Comparison of ENCODE assay signal across 19 cellular contexts in genomic region chr2:240293865-240294461, GRCh38.
DNase-seq lines count a peak whose midpoint lies in the region; ATAC-seq and TF ChIP-seq lines count a peak whose summit lies in the region.
"Had no signal": no experiment of that assay in that cellular context is flagged by ENCODE, and none has a peak within 500 bp of the region (broad histone marks: within the 10 kb centered on the region; RNA-seq: fewer than 3 reads in every experiment).

No MANE protein-coding gene starts in this region.

- H3K27me3 Mint-ChIP-seq in activated CD4-positive, alpha-beta T cell treated with anti-CD3 and anti-CD28 coated beads, Interleukin-2, amount 10 ng/mL, durations not matched to agents 24 days and 14 days = no peaks in the 10 kb centered on the region
- H3K27me3 Mint-ChIP-seq: activated naive CD8-positive, alpha-beta T cell treated with anti-CD3 and anti-CD28 coated beads for 36 hours had no signal

- no peak overlapping the region for H3K4me3 Mint-ChIP-seq in activated CD4-positive, alpha-beta T cell treated with anti-CD3 and anti-CD28 coated beads, Interleukin-2, amount 10 ng/mL, durations not matched to agents 24 days and 14 days
- H3K4me3 Mint-ChIP-seq: activated naive CD8-positive, alpha-beta T cell treated with anti-CD3 and anti-CD28 coated beads for 36 hours; neural crest cell; stimulated activated naive B cell treated with anti-CD40 and anti-IgM and Interleukin-4, amounts not matched to agents 10 μg/mL and 1 μg/mL and 100 μg/mL, for 72 hours; T-helper 1 cell treated with Interleukin-12 subunit alpha and Interleukin-12 subunit beta and Interleukin-4 antibody, amounts not matched to agents 30 μg/mL and 1 μg/mL, for 36 hours; type B pancreatic cell had no signal

- peak overlapping the region in 9 of 10 donors; percentile 40 to 85 (median 74) for H3K27ac ChIP-seq in heart right ventricle
- H3K27ac ChIP-seq in gastrocnemius medialis = peak overlapping the region; percentile 76 to 88 (median 87)
- H3K27ac ChIP-seq: cardiac muscle cell, sigmoid colon had no signal

- no peaks in the 10 kb centered on the region for H3K36me3 ChIP-seq in heart right ventricle
- no peaks in the 10 kb centered on the region for H3K36me3 ChIP-seq in gastrocnemius medialis
- H3K36me3 ChIP-seq: cardiac muscle cell, sigmoid colon had no signal

- TF ChIP-seq CTCF in heart right ventricle (IDR thresholded peaks at IDR 0.05) (no peak), gastrocnemius medialis (IDR thresholded peaks at IDR 0.05 in 4 of 5, conservative IDR thresholded peaks at IDR 0.05 in 1 of 5) (no peak)

- peak; percentile 44 for DNase-seq in activated CD4-positive, alpha-beta T cell treated with anti-CD3 and anti-CD28 coated beads, Interleukin-2, amount 10 ng/mL, durations not matched to agents 24 days and 14 days
- no peak for DNase-seq in activated CD4-positive, alpha-beta T cell treated with anti-CD3 and anti-CD28 coated beads, Interleukin-2, amount 50 U/mL, for 48 hours
- DNase-seq in NCI-H2196 (lab: John Stamatoyannopoulos, UW; ENCODE audit: unreplicated experiment) (peak; percentile 87), heart right ventricle (peak; percentile 56 to 62), gastrocnemius medialis (peak in 1 of 2 donors; percentile 38), NK-92 (lab: John Stamatoyannopoulos, UW; ENCODE audit: unreplicated experiment) (no peak), Kasumi-1 (lab: John Stamatoyannopoulos, UW) (no peak)
- DNase-seq in stimulated activated CD4-positive, alpha-beta T cell treated with anti-CD3 and anti-CD28 coated beads, Interleukin-4, amount 100 ng/mL, for 1 hour = no peak
- DNase-seq: ACHN; activated naive CD8-positive, alpha-beta T cell treated with anti-CD3 and anti-CD28 coated beads for 36 hours; effector memory CD4-positive, alpha-beta T cell; GF-D8; mammary epithelial cell; sigmoid colon; stimulated activated naive B cell treated with anti-CD40 and anti-IgM and Interleukin-4, amounts not matched to agents 10 μg/mL and 1 μg/mL and 100 μg/mL, for 72 hours had no signal

- ATAC-seq in heart right ventricle = peak; percentile 39 to 79 (median 52)
- ATAC-seq in gastrocnemius medialis = peak; percentile 67 to 82
- ATAC-seq: stimulated activated naive B cell treated with anti-CD40 and anti-IgM and Interleukin-4, amounts not matched to agents 10 μg/mL and 1 μg/mL and 100 μg/mL, for 72 hours had no signal

- H3K36me3 Mint-ChIP-seq in activated CD4-positive, alpha-beta T cell treated with anti-CD3 and anti-CD28 coated beads, Interleukin-2, amount 10 ng/mL, durations not matched to agents 24 days and 14 days (ENCODE audit: low read depth) = no peaks in the 10 kb centered on the region
- H3K36me3 Mint-ChIP-seq: activated naive CD8-positive, alpha-beta T cell treated with anti-CD3 and anti-CD28 coated beads for 36 hours; stimulated activated naive B cell treated with anti-CD40 and anti-IgM and Interleukin-4, amounts not matched to agents 10 μg/mL and 1 μg/mL and 100 μg/mL, for 72 hours; type B pancreatic cell had no signal

- 36 to 49% methylated on average over 15 of the region's 15 CpGs for WGBS in heart right ventricle, 2 donors

- no peak overlapping the region for H3K27ac Mint-ChIP-seq in activated CD4-positive, alpha-beta T cell treated with anti-CD3 and anti-CD28 coated beads, Interleukin-2, amount 10 ng/mL, durations not matched to agents 24 days and 14 days
- H3K27ac Mint-ChIP-seq: activated naive CD8-positive, alpha-beta T cell treated with anti-CD3 and anti-CD28 coated beads for 36 hours; stimulated activated naive B cell treated with anti-CD40 and anti-IgM and Interleukin-4, amounts not matched to agents 10 μg/mL and 1 μg/mL and 100 μg/mL, for 72 hours; T-helper 1 cell treated with Interleukin-12 subunit alpha and Interleukin-12 subunit beta and Interleukin-4 antibody, amounts not matched to agents 30 μg/mL and 1 μg/mL, for 36 hours; type B pancreatic cell had no signal

- TF ChIP-seq POLR2A in gastrocnemius medialis (IDR thresholded peaks at IDR 0.05) = no peak

- intact Hi-C loops in activated CD4-positive, alpha-beta T cell treated with anti-CD3 and anti-CD28 coated beads, Interleukin-2, amount 10 ng/mL, durations not matched to agents 24 days and 14 days (cut with micrococcal nuclease) = no loop called here
- intact Hi-C loops in heart right ventricle (cut with DNase I) (loop anchor here in 5 of 10 donors (1.0 to 10.0 kb wide), 5 partner anchors 57 to 143 kb away; partner anchors contain the start of gene GPC1 (in 4 of the 5)), gastrocnemius medialis (cut with DNase I; ENCODE audit: low total_unique reads) (loop anchor here (2.0 to 5.0 kb wide), 2 partner anchors 61 to 143 kb away; partner anchors contain the start of gene GPC1)

- H3K9me3 Mint-ChIP-seq in activated CD4-positive, alpha-beta T cell treated with anti-CD3 and anti-CD28 coated beads, Interleukin-2, amount 10 ng/mL, durations not matched to agents 24 days and 14 days = no peaks in the 10 kb centered on the region
- H3K9me3 Mint-ChIP-seq: activated naive CD8-positive, alpha-beta T cell treated with anti-CD3 and anti-CD28 coated beads for 36 hours; neural crest cell; stimulated activated naive B cell treated with anti-CD40 and anti-IgM and Interleukin-4, amounts not matched to agents 10 μg/mL and 1 μg/mL and 100 μg/mL, for 72 hours; T-helper 1 cell treated with Interleukin-12 subunit alpha and Interleukin-12 subunit beta and Interleukin-4 antibody, amounts not matched to agents 30 μg/mL and 1 μg/mL, for 36 hours; type B pancreatic cell had no signal

- H3K9me3 ChIP-seq in heart right ventricle (no peaks in the 10 kb centered on the region), gastrocnemius medialis (no peaks in the 10 kb centered on the region)
- H3K9me3 ChIP-seq: sigmoid colon had no signal

- peaks cover 3 to 55% (median 18%) of the 10 kb centered on the region in 9 donors for H3K4me1 ChIP-seq in heart right ventricle
- peaks cover 18 to 25% of the 10 kb centered on the region in 2 donors for H3K4me1 ChIP-seq in gastrocnemius medialis
- H3K4me1 ChIP-seq: sigmoid colon had no signal

- H3K4me3 ChIP-seq in heart right ventricle (no peak overlapping the region), gastrocnemius medialis (peak overlapping the region in 1 of 4 donors; percentile 10)
- H3K4me3 ChIP-seq: cardiac muscle cell, sigmoid colon had no signal

- no peaks in the 10 kb centered on the region for H3K27me3 ChIP-seq in heart right ventricle
- no peaks in the 10 kb centered on the region for H3K27me3 ChIP-seq in gastrocnemius medialis
- H3K27me3 ChIP-seq: cardiac muscle cell, sigmoid colon had no signal

- in situ Hi-C loops in gastrocnemius medialis (cut with MboI; ENCODE audit: low sequenced_read_pairs in 4 of 4) = no loop called here

- no peaks in the 10 kb centered on the region for H3K4me1 Mint-ChIP-seq in activated CD4-positive, alpha-beta T cell treated with anti-CD3 and anti-CD28 coated beads, Interleukin-2, amount 10 ng/mL, durations not matched to agents 24 days and 14 days
- H3K4me1 Mint-ChIP-seq: activated naive CD8-positive, alpha-beta T cell treated with anti-CD3 and anti-CD28 coated beads for 36 hours; stimulated activated naive B cell treated with anti-CD40 and anti-IgM and Interleukin-4, amounts not matched to agents 10 μg/mL and 1 μg/mL and 100 μg/mL, for 72 hours had no signal

Comparison
In these comparisons a context has a peak if more than half of its experiments do, and no peak if none do; other contexts are left out.
1. DNase-seq: peak in activated CD4-positive, alpha-beta T cell treated with anti-CD3 and anti-CD28 coated beads, Interleukin-2, amount 10 ng/mL, durations not matched to agents 24 days and 14 days (single experiment), NCI-H2196 (single experiment) and heart right ventricle (2 of 2); none in activated CD4-positive, alpha-beta T cell treated with anti-CD3 and anti-CD28 coated beads, Interleukin-2, amount 50 U/mL, for 48 hours (0 of 2), stimulated activated CD4-positive, alpha-beta T cell treated with anti-CD3 and anti-CD28 coated beads, Interleukin-4, amount 100 ng/mL, for 1 hour (single experiment), NK-92 (single experiment) and Kasumi-1 (0 of 2).